8 cellular contexts compared by ENCODE assay signal in the genomic region with DNA sequence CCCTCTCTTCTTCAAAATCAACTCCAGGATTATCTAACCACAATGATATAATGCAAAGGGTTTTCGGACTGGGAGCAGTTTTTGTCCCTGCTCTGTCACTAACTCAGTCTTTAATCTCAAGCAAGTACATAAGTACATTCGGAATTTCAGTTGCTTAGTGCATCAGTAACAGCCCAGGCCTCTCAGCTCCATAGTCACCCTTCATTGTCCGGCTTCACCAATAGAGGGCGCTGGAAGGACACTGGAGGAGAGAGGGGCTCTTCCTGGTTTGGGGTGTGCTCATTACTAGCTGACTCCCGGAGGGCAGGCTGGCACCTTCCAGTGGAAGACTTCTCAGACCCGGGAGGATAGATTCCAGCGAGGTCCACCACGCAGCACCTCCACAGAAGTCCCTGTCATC.
DNase-seq lines count a peak whose midpoint lies in the region; ATAC-seq, FAIRE-seq and TF ChIP-seq lines count a peak whose summit lies in the region.

No MANE protein-coding gene starts in this region.

- H3K27ac ChIP-seq in vagina = no peak overlapping the region

- intact Hi-C loops in CD14-positive monocyte (cut with micrococcal nuclease) (no loop called here), vagina (cut with DNase I) (no loop called here)

- H3K27me3 Mint-ChIP-seq in CD14-positive monocyte (ENCODE audit: low read depth in 3 of 3) (peaks cover 0 to 9% (median 2%) of the 10 kb centered on the region in 3 donors), brain (no peaks in the 10 kb centered on the region), neural crest cell (ENCODE audit: low read depth) (no peaks in the 10 kb centered on the region)

- no peak overlapping the region for H3K4me3 ChIP-seq in vagina

- no peak for DNase-seq in CD14-positive monocyte (ENCODE audit: low spot score)
- DNase-seq in GM18507 (ENCODE audit: extremely low spot score, insufficient read length, low read depth) = peak; percentile 8
- DNase-seq in NOMO-1 (lab: John Stamatoyannopoulos, UW; ENCODE audit: unreplicated experiment in 2 of 2) = peak; percentile 31 to 44
- DNase-seq in neural crest cell (ENCODE audit: low read depth, low spot score) = peak; percentile 39
- DNase-seq in vagina (ENCODE audit: extremely low spot score in 2 of 2) = no peak
- DNase-seq in AG08395 (ENCODE audit: low spot score) = no peak

- no peaks in the 10 kb centered on the region for H3K27me3 ChIP-seq in vagina

- H3K36me3 ChIP-seq in vagina = no peaks in the 10 kb centered on the region

- TF ChIP-seq CTCF in CD14-positive monocyte (IDR thresholded peaks at IDR 0.05) = peak; percentile 40
- TF ChIP-seq CTCF in brain (conservative IDR thresholded peaks at IDR 0.05) = peak; percentile 27 to 70
- peak; percentile 56 for TF ChIP-seq CTCF in neural crest cell (conservative IDR thresholded peaks at IDR 0.05)
- no peak for TF ChIP-seq CTCF in vagina (IDR thresholded peaks at IDR 0.05)

- no peak overlapping the region for H3K4me3 Mint-ChIP-seq in CD14-positive monocyte
- no peak overlapping the region for H3K4me3 Mint-ChIP-seq in brain
- H3K4me3 Mint-ChIP-seq in neural crest cell = no peak overlapping the region

- H3K4me1 ChIP-seq in vagina = no peaks in the 10 kb centered on the region

- H3K4me1 Mint-ChIP-seq in CD14-positive monocyte (no peaks in the 10 kb centered on the region), brain (peaks cover 11% of the 10 kb centered on the region), neural crest cell (peaks cover 6% of the 10 kb centered on the region)

- no peak overlapping the region for H3K27ac Mint-ChIP-seq in CD14-positive monocyte
- H3K27ac Mint-ChIP-seq in brain = no peak overlapping the region
- no peak overlapping the region for H3K27ac Mint-ChIP-seq in neural crest cell (ENCODE audit: unreplicated experiment)

- no peak for TF ChIP-seq POLR2A in vagina (IDR thresholded peaks at IDR 0.05)

- FAIRE-seq in GM18507 (lab: Jason Lieb, UNC) = no peak

- H3K36me3 Mint-ChIP-seq in CD14-positive monocyte = no peaks in the 10 kb centered on the region
- no peaks in the 10 kb centered on the region for H3K36me3 Mint-ChIP-seq in brain
- H3K36me3 Mint-ChIP-seq in neural crest cell (ENCODE audit: low read depth) = no peaks in the 10 kb centered on the region

- H3K9me3 ChIP-seq in vagina = no peaks in the 10 kb centered on the region

- ATAC-seq in HG03039 (IDR thresholded peaks at IDR 0.05; ENCODE audit: unreplicated experiment) = peak; percentile 88

- H3K9me3 Mint-ChIP-seq in CD14-positive monocyte (peaks cover 0 to 2% (median 0%) of the 10 kb centered on the region in 7 donors), brain (peaks cover 0 to 4% (median 3%) of the 10 kb centered on the region in 5 experiments), neural crest cell (no peaks in the 10 kb centered on the region)

Comparison
In these comparisons a context has a peak if more than half of its experiments do, and no peak if none do; other contexts are left out.
1. DNase-seq: peak in GM18507 (single experiment), NOMO-1 (2 of 2) and neural crest cell (single experiment); none in CD14-positive monocyte (single experiment), vagina (0 of 2) and AG08395 (single experiment).
2. CTCF ChIP-seq: peak in CD14-positive monocyte (single experiment), brain (2 of 2) and neural crest cell (single experiment); none in vagina (0 of 3).